Comparison of ENCODE assay signal across 1 cellular context in the genomic region with DNA sequence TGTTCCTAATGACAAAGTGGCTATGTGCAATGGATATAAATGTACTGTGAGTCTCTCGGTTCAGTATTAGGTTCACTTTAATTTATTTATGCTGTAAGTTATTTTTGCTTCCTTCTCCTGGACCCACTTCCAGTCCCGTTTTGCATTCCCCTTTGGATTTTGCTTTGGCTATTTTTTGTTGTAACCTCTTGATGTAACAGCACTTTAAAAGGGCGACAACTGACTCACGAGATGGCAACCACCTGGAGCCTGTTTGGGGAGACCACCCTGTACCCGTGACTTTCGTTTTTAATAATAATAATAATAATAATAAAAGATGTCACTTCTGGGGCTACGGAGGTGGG.
TF ChIP-seq lines count a peak whose summit lies in the region.

No MANE protein-coding gene starts in this region.

TF ChIP-seq in H1, 55 proteins besides CTCF, POLR2A, EP300 and RAD21:
- TF ChIP-seq HDAC2 (IDR thresholded peaks at IDR 0.05; ENCODE audit: borderline replicate concordance in 1 of 2, low read depth in 2 of 2, low read length in 2 of 2), result no peak
- no peak for TF ChIP-seq TAF1 (IDR thresholded peaks at IDR 0.05; ENCODE audit: low read depth, low read length)
- TF ChIP-seq FOSL1 (IDR thresholded peaks at IDR 0.05; ENCODE audit: insufficient read depth, low read depth, low read length), result no peak
- no peak for TF ChIP-seq TAF7 (optimal IDR thresholded peaks at IDR 0.05; ENCODE audit: borderline replicate concordance, low read depth, low read length)
- no peak for TF ChIP-seq EGR1 (IDR thresholded peaks at IDR 0.05; ENCODE audit: borderline replicate concordance, low read depth, low read length)
- no peak for TF ChIP-seq PHF8 (conservative IDR thresholded peaks at IDR 0.05; ENCODE audit: low read depth, low read length)
- TF ChIP-seq SIN3A (conservative IDR thresholded peaks at IDR 0.05 in 1 of 2, IDR thresholded peaks at IDR 0.05 in 1 of 2; ENCODE audit: low read depth in 1 of 2, low read length in 2 of 2), result no peak
- TF ChIP-seq KDM5A (IDR thresholded peaks at IDR 0.05; ENCODE audit: low read length), result no peak
- TF ChIP-seq, protein P1, sequence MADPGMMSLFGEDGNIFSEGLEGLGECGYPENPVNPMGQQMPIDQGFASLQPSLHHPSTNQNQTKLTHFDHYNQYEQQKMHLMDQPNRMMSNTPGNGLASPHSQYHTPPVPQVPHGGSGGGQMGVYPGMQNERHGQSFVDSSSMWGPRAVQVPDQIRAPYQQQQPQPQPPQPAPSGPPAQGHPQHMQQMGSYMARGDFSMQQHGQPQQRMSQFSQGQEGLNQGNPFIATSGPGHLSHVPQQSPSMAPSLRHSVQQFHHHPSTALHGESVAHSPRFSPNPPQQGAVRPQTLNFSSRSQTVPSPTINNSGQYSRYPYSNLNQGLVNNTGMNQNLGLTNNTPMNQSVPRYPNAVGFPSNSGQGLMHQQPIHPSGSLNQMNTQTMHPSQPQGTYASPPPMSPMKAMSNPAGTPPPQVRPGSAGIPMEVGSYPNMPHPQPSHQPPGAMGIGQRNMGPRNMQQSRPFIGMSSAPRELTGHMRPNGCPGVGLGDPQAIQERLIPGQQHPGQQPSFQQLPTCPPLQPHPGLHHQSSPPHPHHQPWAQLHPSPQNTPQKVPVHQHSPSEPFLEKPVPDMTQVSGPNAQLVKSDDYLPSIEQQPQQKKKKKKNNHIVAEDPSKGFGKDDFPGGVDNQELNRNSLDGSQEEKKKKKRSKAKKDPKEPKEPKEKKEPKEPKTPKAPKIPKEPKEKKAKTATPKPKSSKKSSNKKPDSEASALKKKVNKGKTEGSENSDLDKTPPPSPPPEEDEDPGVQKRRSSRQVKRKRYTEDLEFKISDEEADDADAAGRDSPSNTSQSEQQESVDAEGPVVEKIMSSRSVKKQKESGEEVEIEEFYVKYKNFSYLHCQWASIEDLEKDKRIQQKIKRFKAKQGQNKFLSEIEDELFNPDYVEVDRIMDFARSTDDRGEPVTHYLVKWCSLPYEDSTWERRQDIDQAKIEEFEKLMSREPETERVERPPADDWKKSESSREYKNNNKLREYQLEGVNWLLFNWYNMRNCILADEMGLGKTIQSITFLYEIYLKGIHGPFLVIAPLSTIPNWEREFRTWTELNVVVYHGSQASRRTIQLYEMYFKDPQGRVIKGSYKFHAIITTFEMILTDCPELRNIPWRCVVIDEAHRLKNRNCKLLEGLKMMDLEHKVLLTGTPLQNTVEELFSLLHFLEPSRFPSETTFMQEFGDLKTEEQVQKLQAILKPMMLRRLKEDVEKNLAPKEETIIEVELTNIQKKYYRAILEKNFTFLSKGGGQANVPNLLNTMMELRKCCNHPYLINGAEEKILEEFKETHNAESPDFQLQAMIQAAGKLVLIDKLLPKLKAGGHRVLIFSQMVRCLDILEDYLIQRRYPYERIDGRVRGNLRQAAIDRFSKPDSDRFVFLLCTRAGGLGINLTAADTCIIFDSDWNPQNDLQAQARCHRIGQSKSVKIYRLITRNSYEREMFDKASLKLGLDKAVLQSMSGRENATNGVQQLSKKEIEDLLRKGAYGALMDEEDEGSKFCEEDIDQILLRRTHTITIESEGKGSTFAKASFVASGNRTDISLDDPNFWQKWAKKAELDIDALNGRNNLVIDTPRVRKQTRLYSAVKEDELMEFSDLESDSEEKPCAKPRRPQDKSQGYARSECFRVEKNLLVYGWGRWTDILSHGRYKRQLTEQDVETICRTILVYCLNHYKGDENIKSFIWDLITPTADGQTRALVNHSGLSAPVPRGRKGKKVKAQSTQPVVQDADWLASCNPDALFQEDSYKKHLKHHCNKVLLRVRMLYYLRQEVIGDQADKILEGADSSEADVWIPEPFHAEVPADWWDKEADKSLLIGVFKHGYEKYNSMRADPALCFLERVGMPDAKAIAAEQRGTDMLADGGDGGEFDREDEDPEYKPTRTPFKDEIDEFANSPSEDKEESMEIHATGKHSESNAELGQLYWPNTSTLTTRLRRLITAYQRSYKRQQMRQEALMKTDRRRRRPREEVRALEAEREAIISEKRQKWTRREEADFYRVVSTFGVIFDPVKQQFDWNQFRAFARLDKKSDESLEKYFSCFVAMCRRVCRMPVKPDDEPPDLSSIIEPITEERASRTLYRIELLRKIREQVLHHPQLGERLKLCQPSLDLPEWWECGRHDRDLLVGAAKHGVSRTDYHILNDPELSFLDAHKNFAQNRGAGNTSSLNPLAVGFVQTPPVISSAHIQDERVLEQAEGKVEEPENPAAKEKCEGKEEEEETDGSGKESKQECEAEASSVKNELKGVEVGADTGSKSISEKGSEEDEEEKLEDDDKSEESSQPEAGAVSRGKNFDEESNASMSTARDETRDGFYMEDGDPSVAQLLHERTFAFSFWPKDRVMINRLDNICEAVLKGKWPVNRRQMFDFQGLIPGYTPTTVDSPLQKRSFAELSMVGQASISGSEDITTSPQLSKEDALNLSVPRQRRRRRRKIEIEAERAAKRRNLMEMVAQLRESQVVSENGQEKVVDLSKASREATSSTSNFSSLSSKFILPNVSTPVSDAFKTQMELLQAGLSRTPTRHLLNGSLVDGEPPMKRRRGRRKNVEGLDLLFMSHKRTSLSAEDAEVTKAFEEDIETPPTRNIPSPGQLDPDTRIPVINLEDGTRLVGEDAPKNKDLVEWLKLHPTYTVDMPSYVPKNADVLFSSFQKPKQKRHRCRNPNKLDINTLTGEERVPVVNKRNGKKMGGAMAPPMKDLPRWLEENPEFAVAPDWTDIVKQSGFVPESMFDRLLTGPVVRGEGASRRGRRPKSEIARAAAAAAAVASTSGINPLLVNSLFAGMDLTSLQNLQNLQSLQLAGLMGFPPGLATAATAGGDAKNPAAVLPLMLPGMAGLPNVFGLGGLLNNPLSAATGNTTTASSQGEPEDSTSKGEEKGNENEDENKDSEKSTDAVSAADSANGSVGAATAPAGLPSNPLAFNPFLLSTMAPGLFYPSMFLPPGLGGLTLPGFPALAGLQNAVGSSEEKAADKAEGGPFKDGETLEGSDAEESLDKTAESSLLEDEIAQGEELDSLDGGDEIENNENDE (IDR thresholded peaks at IDR 0.05; ENCODE audit: insufficient replicate concordance, low read length), result no peak
- TF ChIP-seq SIX5 (IDR thresholded peaks at IDR 0.05; ENCODE audit: low read depth, low read length), result no peak
- no peak for TF ChIP-seq NRF1 (IDR thresholded peaks at IDR 0.05; ENCODE audit: low read depth, low read length)
TF ChIP-seq in H1: peak in this region for 0.
